Comparison of ENCODE assay signal across 10 cellular contexts in the genomic region with DNA sequence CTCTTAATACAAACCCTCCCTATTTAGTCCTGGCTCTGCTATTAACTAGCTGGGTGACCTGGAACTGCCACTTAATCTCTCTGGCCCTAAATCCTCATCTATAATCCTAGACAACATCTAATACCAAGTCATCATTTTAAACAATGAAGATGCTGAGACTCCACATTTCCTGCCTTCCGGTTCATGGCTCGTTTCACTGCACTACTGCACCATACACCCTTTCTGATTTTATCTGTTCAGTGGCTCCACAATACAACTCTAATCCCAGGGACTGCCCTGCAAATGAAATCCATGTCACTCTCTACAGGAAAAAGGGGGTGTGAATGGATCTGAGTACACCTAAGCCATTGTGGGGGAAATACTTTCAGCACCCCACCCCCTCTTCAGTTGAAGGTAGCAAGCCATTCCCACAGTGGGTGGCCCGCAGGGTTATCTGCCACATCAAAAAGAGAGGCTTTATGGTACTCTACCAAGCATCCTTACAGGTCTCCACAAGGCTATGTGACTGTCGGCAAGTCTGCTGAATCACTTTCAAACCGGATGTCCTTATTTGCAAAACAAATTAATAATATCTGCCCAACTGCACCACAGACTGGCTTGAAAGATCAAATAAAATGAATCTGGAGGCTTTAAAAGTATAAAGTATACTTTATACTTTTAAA.
A peak's percentile ranks its signal among the peaks of the same experiment; 100 is the strongest.
DNase-seq lines count a peak whose midpoint lies in the region; ATAC-seq and TF ChIP-seq lines count a peak whose summit lies in the region.
"Had no signal": no experiment of that assay in that cellular context is flagged by ENCODE, and none has a peak within 500 bp of the region (broad histone marks: within the 10 kb centered on the region; RNA-seq: fewer than 3 reads in every experiment).

No MANE protein-coding gene starts in this region.

- H3K9me2 ChIP-seq in PC-3 (replicated peaks; ENCODE audit: low read length) = no peaks in the 10 kb centered on the region
- no peaks in the 10 kb centered on the region for H3K9me2 ChIP-seq in hepatocyte (replicated peaks; ENCODE audit: insufficient read depth)

- in situ Hi-C loops in HAP-1 (cut with MboI; ENCODE audit: low sequenced_read_pairs) = no loop called here

- H3K27me3 ChIP-seq in BLaER1 treated with 17β-estradiol and CSF1 and Interleukin-3, amounts not matched to agents 10 nM and 100 nM = no peaks in the 10 kb centered on the region
- H3K27me3 ChIP-seq in PC-3 (ENCODE audit: low read length) (peaks cover 71% of the 10 kb centered on the region), HAP-1 (ENCODE audit: low read depth) (peaks cover 3% of the 10 kb centered on the region; the same call in 1 of the 2 replicates), hepatocyte (no peaks in the 10 kb centered on the region)

- intact Hi-C loops in activated CD4-positive, alpha-beta memory T cell treated with anti-CD3 and anti-CD28 coated beads for 36 hours (cut with micrococcal nuclease) = no loop called here
- intact Hi-C loops in PC-3 (cut with micrococcal nuclease) = no loop called here

- H3K79me2 ChIP-seq in PC-3 (ENCODE audit: low read length) (no peaks in the 10 kb centered on the region), hepatocyte (no peaks in the 10 kb centered on the region)

- no TSS peak for BruUV-seq in PC-3 (replicated peaks; lab: Mats Ljungman, UMichigan)

- H3K27me3 Mint-ChIP-seq in activated CD4-positive, alpha-beta memory T cell treated with anti-CD3 and anti-CD28 coated beads for 36 hours = peaks cover 4% of the 10 kb centered on the region

- no peaks in the 10 kb centered on the region for H4K20me1 ChIP-seq in BLaER1 treated with 17β-estradiol and CSF1 and Interleukin-3, amounts not matched to agents 10 nM and 100 nM
- H4K20me1 ChIP-seq in PC-3 (ENCODE audit: low read length) (no peaks in the 10 kb centered on the region), hepatocyte (ENCODE audit: insufficient read depth, poor library complexity, severe bottlenecking) (no peaks in the 10 kb centered on the region)

- POLR2A ChIA-PET in activated CD4-positive, alpha-beta memory T cell treated with anti-CD3 and anti-CD28 coated beads for 36 hours (lab: Charles Lee) = no interaction called here
- POLR2A ChIA-PET in PC-3 (lab: Charles Lee; ENCODE audit: unreplicated experiment) = no interaction called here

- ATAC-seq in GM19328 (IDR thresholded peaks at IDR 0.05; ENCODE audit: unreplicated experiment) = peak; percentile 88
- ATAC-seq in HG03060 (IDR thresholded peaks at IDR 0.05; ENCODE audit: low read depth, unreplicated experiment) = peak; percentile 91
- ATAC-seq in PC-3 = no peak; the same call in 1 of the 2 replicates

- peaks cover 4% of the 10 kb centered on the region for H3K4me1 Mint-ChIP-seq in activated CD4-positive, alpha-beta memory T cell treated with anti-CD3 and anti-CD28 coated beads for 36 hours (ENCODE audit: low read depth)

- peak overlapping the region in 7 of 11 experiments; percentile 2 to 33 (median 19); a peak in 4 of 22 replicates for H3K4me2 ChIP-seq in BLaER1 treated with 17β-estradiol and CSF1 and Interleukin-3, amounts not matched to agents 10 nM and 100 nM
- no peak overlapping the region for H3K4me2 ChIP-seq in PC-3 (ENCODE audit: low read length)
- no peak overlapping the region for H3K4me2 ChIP-seq in hepatocyte

- H3K4me3 Mint-ChIP-seq in activated CD4-positive, alpha-beta memory T cell treated with anti-CD3 and anti-CD28 coated beads for 36 hours = no peak overlapping the region

- no peaks in the 10 kb centered on the region for H3F3A ChIP-seq in PC-3 (ENCODE audit: low read length, unreplicated experiment)

- H3K9me3 Mint-ChIP-seq in activated CD4-positive, alpha-beta memory T cell treated with anti-CD3 and anti-CD28 coated beads for 36 hours = no peaks in the 10 kb centered on the region

- H3K27ac ChIP-seq in BLaER1 treated with 17β-estradiol and CSF1 and Interleukin-3, amounts not matched to agents 10 nM and 100 nM = no peak overlapping the region
- no peak overlapping the region for H3K27ac ChIP-seq in PC-3 (ENCODE audit: low read length)
- no peak overlapping the region for H3K27ac ChIP-seq in hepatocyte

- H3K36me3 Mint-ChIP-seq in activated CD4-positive, alpha-beta memory T cell treated with anti-CD3 and anti-CD28 coated beads for 36 hours = no peaks in the 10 kb centered on the region

- WGBS in hepatocyte (ENCODE audit: low lambda C conversion rate, missing lambda C conversion rate) = 25% methylated on average over 5 of the region's 5 CpGs

- H3K9me3 ChIP-seq in BLaER1 treated with 17β-estradiol and CSF1 and Interleukin-3, amounts not matched to agents 10 nM and 100 nM (replicated peaks in 1 of 11) = no peaks in the 10 kb centered on the region
- H3K9me3 ChIP-seq in PC-3 (ENCODE audit: low read length) (no peaks in the 10 kb centered on the region), HAP-1 (no peaks in the 10 kb centered on the region), hepatocyte (ENCODE audit: low read depth) (no peaks in the 10 kb centered on the region)

- TF ChIP-seq CTCF in PC-3 (conservative IDR thresholded peaks at IDR 0.05; ENCODE audit: low read depth, low read length) (no peak), hepatocyte (IDR thresholded peaks at IDR 0.05; ENCODE audit: poor library complexity) (no peak)

- CTCF ChIA-PET in activated CD4-positive, alpha-beta memory T cell treated with anti-CD3 and anti-CD28 coated beads for 36 hours (lab: Charles Lee) = no interaction called here
- CTCF ChIA-PET in PC-3 (lab: Charles Lee) = no interaction called here

- no peaks in the 10 kb centered on the region for H3K36me3 ChIP-seq in BLaER1 treated with 17β-estradiol and CSF1 and Interleukin-3, amounts not matched to agents 10 nM and 100 nM
- H3K36me3 ChIP-seq in PC-3 (ENCODE audit: low read depth, low read length) = no peaks in the 10 kb centered on the region
- H3K36me3 ChIP-seq in HAP-1 (replicated peaks) = no peaks in the 10 kb centered on the region
- no peaks in the 10 kb centered on the region for H3K36me3 ChIP-seq in hepatocyte (replicated peaks; ENCODE audit: insufficient read depth, low read depth)

- H2AFZ ChIP-seq in PC-3 (ENCODE audit: low read length) = no peak overlapping the region
- H2AFZ ChIP-seq in hepatocyte = no peak overlapping the region

- H3K4me3 ChIP-seq in BLaER1 treated with 17β-estradiol and CSF1 and Interleukin-3, amounts not matched to agents 10 nM and 100 nM = no peak overlapping the region
- H3K4me3 ChIP-seq in PC-3 (ENCODE audit: low read length) = no peak overlapping the region
- no peak overlapping the region for H3K4me3 ChIP-seq in HAP-1
- no peak overlapping the region for H3K4me3 ChIP-seq in hepatocyte

- H3K27ac Mint-ChIP-seq in activated CD4-positive, alpha-beta memory T cell treated with anti-CD3 and anti-CD28 coated beads for 36 hours = no peak overlapping the region

- peak; percentile 21 for DNase-seq in activated CD4-positive, alpha-beta memory T cell treated with anti-CD3 and anti-CD28 coated beads for 36 hours
- no peak for DNase-seq in PC-3
- no peak for DNase-seq in HAP-1 (ENCODE audit: low spot score in 2 of 2)
- DNase-seq in NCI-H2171 treated with DMSO at 0.1 percent for 48 hours (lab: John Stamatoyannopoulos, UW) = no peak
- DNase-seq in hepatocyte (ENCODE audit: low spot score) = no peak
- DNase-seq: Caco-2; effector memory CD4-positive, alpha-beta T cell had no signal

- H3K9ac ChIP-seq in BLaER1 treated with 17β-estradiol and CSF1 and Interleukin-3, amounts not matched to agents 10 nM and 100 nM = no peak overlapping the region
- H3K9ac ChIP-seq in PC-3 (ENCODE audit: low read length) = no peak overlapping the region

- peaks cover 0 to 9% (median 5%) of the 10 kb centered on the region in 10 experiments; a peak in 11 of 20 replicates for H3K4me1 ChIP-seq in BLaER1 treated with 17β-estradiol and CSF1 and Interleukin-3, amounts not matched to agents 10 nM and 100 nM
- H3K4me1 ChIP-seq in PC-3 (ENCODE audit: insufficient read depth, low read length) = no peaks in the 10 kb centered on the region
- no peaks in the 10 kb centered on the region for H3K4me1 ChIP-seq in HAP-1
- no peaks in the 10 kb centered on the region for H3K4me1 ChIP-seq in hepatocyte (ENCODE audit: insufficient read depth)
- H3K4me1 ChIP-seq: Caco-2 had no signal

Comparison
In these comparisons a context has a peak if more than half of its experiments do, and no peak if none do; other contexts are left out.
1. H3K4me2 ChIP-seq: peak in BLaER1 treated with 17β-estradiol and CSF1 and Interleukin-3, amounts not matched to agents 10 nM and 100 nM (7 of 11); none in PC-3 (single experiment) and hepatocyte (single experiment).